8 cellular contexts compared by ENCODE assay signal in the genomic region with DNA sequence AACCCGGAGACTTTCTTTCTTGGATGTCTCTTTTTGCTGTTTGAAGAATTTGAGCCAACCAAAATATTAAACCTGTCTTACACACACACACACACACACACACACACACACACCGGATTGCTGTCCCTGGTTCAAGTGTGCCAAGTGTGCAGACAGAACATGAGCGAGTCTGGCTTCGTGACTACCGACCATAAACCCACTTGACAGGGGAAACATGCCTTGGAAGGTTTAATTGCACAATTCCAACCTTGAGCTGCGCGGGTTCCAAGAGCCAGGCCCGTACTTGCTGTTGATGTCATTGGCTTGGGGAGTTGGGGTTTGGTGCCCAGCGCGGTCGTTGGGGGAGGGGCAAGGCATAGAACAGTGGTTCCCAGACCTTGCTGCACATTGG. TPM values are rescaled to one million over a fixed set of nuclear protein-coding genes. Genes with fewer than 3 reads are reported as not detected.
DNase-seq lines count a peak whose midpoint lies in the region; ATAC-seq, FAIRE-seq and TF ChIP-seq lines count a peak whose summit lies in the region.

No MANE protein-coding gene starts in this region.

- WGBS in small intestine, 3 donors = 19 to 50% (median 22%) methylated on average over 11 of the region's 11 CpGs

- intact Hi-C loops in activated T-helper 1 cell treated with anti-CD3 and anti-CD28 coated beads, Interleukin-12 subunit alpha, Interleukin-12 subunit beta, Interleukin-2, Interleukin-4 antibody, amounts not matched to agents 30 ng/mL and 10 ng/mL and 1 ng/mL, durations not matched to agents 14 hours and 24 hours and 36 hours (cut with micrococcal nuclease) = no loop called here

- no peaks in the 10 kb centered on the region for H3K36me3 Mint-ChIP-seq in activated T-helper 1 cell treated with anti-CD3 and anti-CD28 coated beads, Interleukin-12 subunit alpha, Interleukin-12 subunit beta, Interleukin-2, Interleukin-4 antibody, amounts not matched to agents 30 ng/mL and 10 ng/mL and 1 ng/mL, durations not matched to agents 14 hours and 24 hours and 36 hours (ENCODE audit: low read depth)

- CTCF ChIA-PET in HEK293 (lab: Yijun Ruan, JAX) = interaction anchor here (1.3 to 1.7 kb wide), 2 partner anchors 24 to 234 kb away, joined by 4 to 5 read pairs; no protein-coding TSS in a partner anchor

- no peak overlapping the region for H3K4me3 Mint-ChIP-seq in activated T-helper 1 cell treated with anti-CD3 and anti-CD28 coated beads, Interleukin-12 subunit alpha, Interleukin-12 subunit beta, Interleukin-2, Interleukin-4 antibody, amounts not matched to agents 30 ng/mL and 10 ng/mL and 1 ng/mL, durations not matched to agents 14 hours and 24 hours and 36 hours

- H3K27me3 ChIP-seq in small intestine (ENCODE audit: control insufficient read depth in 2 of 2, insufficient read depth in 2 of 2, low read length in 2 of 2) = peaks cover 0 to 2% of the 10 kb centered on the region in 2 donors

- no peaks in the 10 kb centered on the region for H3K4me1 Mint-ChIP-seq in activated T-helper 1 cell treated with anti-CD3 and anti-CD28 coated beads, Interleukin-12 subunit alpha, Interleukin-12 subunit beta, Interleukin-2, Interleukin-4 antibody, amounts not matched to agents 30 ng/mL and 10 ng/mL and 1 ng/mL, durations not matched to agents 14 hours and 24 hours and 36 hours (ENCODE audit: low read depth)

- H3K9me3 Mint-ChIP-seq in activated T-helper 1 cell treated with anti-CD3 and anti-CD28 coated beads, Interleukin-12 subunit alpha, Interleukin-12 subunit beta, Interleukin-2, Interleukin-4 antibody, amounts not matched to agents 30 ng/mL and 10 ng/mL and 1 ng/mL, durations not matched to agents 14 hours and 24 hours and 36 hours = no peaks in the 10 kb centered on the region

- H3K36me3 ChIP-seq in HEK293 (ENCODE audit: control insufficient read depth in 2 of 2, insufficient read depth in 1 of 2, low read length in 2 of 2) (no peaks in the 10 kb centered on the region), small intestine (ENCODE audit: control insufficient read depth in 2 of 2, insufficient read depth in 2 of 2, low read length in 2 of 2) (no peaks in the 10 kb centered on the region)

- H3K4me1 ChIP-seq in HEK293 (ENCODE audit: control insufficient read depth, insufficient read depth, low read length) (peaks cover 3% of the 10 kb centered on the region; the same call in 1 of the 2 replicates), small intestine (ENCODE audit: control insufficient read depth in 2 of 2, insufficient read depth in 1 of 2, low read depth in 1 of 2, low read length in 1 of 2) (peaks cover 0 to 5% of the 10 kb centered on the region in 2 donors)

- FAIRE-seq in small intestine (lab: Jason Lieb, UNC) = no peak

- TF ChIP-seq CTCF in HEK293 (tag by site-specific recombination; IDR thresholded peaks at IDR 0.05) = no peak

- DNase-seq in astrocyte of the hippocampus (ENCODE audit: low read depth, low spot score) (peak; percentile 47), small intestine (peak; percentile 65), cerebellar cortex (ENCODE audit: low spot score) (no peak)
- DNase-seq in stimulated activated naive CD4-positive, alpha-beta T cell treated with Interleukin-2 at 50 U/mL for 16 hours (lab: John Stamatoyannopoulos, UW) = no peak
- DNase-seq in activated T-helper 1 cell treated with anti-CD3 and anti-CD28 coated beads, Interleukin-12 subunit alpha, Interleukin-12 subunit beta, Interleukin-2, Interleukin-4 antibody, amounts not matched to agents 30 ng/mL and 10 ng/mL and 1 ng/mL, durations not matched to agents 14 hours and 24 hours and 36 hours (ENCODE audit: low spot score) = no peak

- peak overlapping the region; percentile 68 for H3K4me3 ChIP-seq in HEK293 (ENCODE audit: low read depth, low read length)
- H3K4me3 ChIP-seq in iPS-18c (ENCODE audit: insufficient read depth, low read depth, low read length) = peak overlapping the region; percentile 57; the same call in 1 of the 2 replicates
- peak overlapping the region; percentile 63 to 78 for H3K4me3 ChIP-seq in small intestine (ENCODE audit: low read depth in 1 of 2, low read length in 2 of 2)

- H3K27ac Mint-ChIP-seq in activated T-helper 1 cell treated with anti-CD3 and anti-CD28 coated beads, Interleukin-12 subunit alpha, Interleukin-12 subunit beta, Interleukin-2, Interleukin-4 antibody, amounts not matched to agents 30 ng/mL and 10 ng/mL and 1 ng/mL, durations not matched to agents 14 hours and 24 hours and 36 hours = no peak overlapping the region

- no peaks in the 10 kb centered on the region for H3K9me3 ChIP-seq in HEK293 (ENCODE audit: control insufficient read depth, insufficient read depth, low read depth, low read length)
- H3K9me3 ChIP-seq in iPS-18c (ENCODE audit: control insufficient read depth, insufficient read depth, low read length) = peaks cover 2% of the 10 kb centered on the region
- H3K9me3 ChIP-seq in small intestine (ENCODE audit: control insufficient read depth, low read depth) = no peaks in the 10 kb centered on the region

- H3K27ac ChIP-seq in HEK293 (ENCODE audit: extremely low read depth, low read depth, low read length) (no peak overlapping the region; the same call in 1 of the 2 replicates), small intestine (ENCODE audit: low read depth in 1 of 2, low read length in 1 of 2) (peak overlapping the region in 1 of 2 donors; percentile 90)

- POLR2A ChIA-PET in HEK293 (lab: Yijun Ruan, JAX) = interaction anchor here (0.5 to 0.9 kb wide), 2 partner anchors 40 to 108 kb away, joined by 3 to 5 read pairs; no protein-coding TSS in a partner anchor

- ATAC-seq in HG03097 (IDR thresholded peaks at IDR 0.05; ENCODE audit: low FRiP score, unreplicated experiment) = no peak

- H3K27me3 Mint-ChIP-seq in activated T-helper 1 cell treated with anti-CD3 and anti-CD28 coated beads, Interleukin-12 subunit alpha, Interleukin-12 subunit beta, Interleukin-2, Interleukin-4 antibody, amounts not matched to agents 30 ng/mL and 10 ng/mL and 1 ng/mL, durations not matched to agents 14 hours and 24 hours and 36 hours (ENCODE audit: insufficient read depth) = peaks cover 51% of the 10 kb centered on the region

TF ChIP-seq in HEK293, 187 proteins besides CTCF, POLR2A, EP300 and RAD21 (continues in another document):
- no peak for TF ChIP-seq ZFP69B (tag by site-specific recombination; IDR thresholded peaks at IDR 0.05)
- TF ChIP-seq ZBTB20 (tag by site-specific recombination; IDR thresholded peaks at IDR 0.05) = no peak
- TF ChIP-seq ZNF214 (tag by site-specific recombination; IDR thresholded peaks at IDR 0.05; ENCODE audit: borderline replicate concordance) = no peak
- TF ChIP-seq, protein P1, sequence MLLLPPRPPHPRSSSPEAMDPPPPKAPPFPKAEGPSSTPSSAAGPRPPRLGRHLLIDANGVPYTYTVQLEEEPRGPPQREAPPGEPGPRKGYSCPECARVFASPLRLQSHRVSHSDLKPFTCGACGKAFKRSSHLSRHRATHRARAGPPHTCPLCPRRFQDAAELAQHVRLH (tag by site-specific recombination; IDR thresholded peaks at IDR 0.05) = no peak
- no peak for TF ChIP-seq PRDM1 (tag by site-specific recombination; IDR thresholded peaks at IDR 0.05)
- TF ChIP-seq ZNF221 (tag by site-specific recombination; IDR thresholded peaks at IDR 0.05; ENCODE audit: borderline replicate concordance) = no peak
- TF ChIP-seq ZNF707 (tag by site-specific recombination; IDR thresholded peaks at IDR 0.05) = no peak
- TF ChIP-seq GLI4 (tag by site-specific recombination; IDR thresholded peaks at IDR 0.05) = no peak
- TF ChIP-seq ZNF529 (tag by site-specific recombination; IDR thresholded peaks at IDR 0.05; ENCODE audit: insufficient replicate concordance) = no peak
- TF ChIP-seq FEZF1 (tag by site-specific recombination; IDR thresholded peaks at IDR 0.05) = no peak
- TF ChIP-seq ZSCAN4 (tag by site-specific recombination; IDR thresholded peaks at IDR 0.05) = peak; percentile 57
- no peak for TF ChIP-seq HOXA7 (CRISPR knock-in tag; IDR thresholded peaks at IDR 0.05; ENCODE audit: borderline replicate concordance)

RNA-seq across cellular contexts. Expression of gene EGFR, which starts 1.7 kb away (rescaled TPM):
- polyA plus RNA-seq in small intestine = 1 to 10 TPM; 2.2 to 9.3 (median 2.7) TPM
- 0.10 TPM in 1 of 2 replicates, not detected in the other for total RNA-seq in activated T-helper 1 cell treated with anti-CD3 and anti-CD28 coated beads, Interleukin-12 subunit alpha, Interleukin-12 subunit beta, Interleukin-2, Interleukin-4 antibody, amounts not matched to agents 30 ng/mL and 10 ng/mL and 1 ng/mL, durations not matched to agents 14 hours and 24 hours and 36 hours

Comparison
In these comparisons a context has a peak if more than half of its experiments do, and no peak if none do; other contexts are left out.
1. DNase-seq: peak in astrocyte of the hippocampus (single experiment) and small intestine (single experiment); none in stimulated activated naive CD4-positive, alpha-beta T cell treated with Interleukin-2 at 50 U/mL for 16 hours (single experiment), cerebellar cortex (single experiment) and activated T-helper 1 cell treated with anti-CD3 and anti-CD28 coated beads, Interleukin-12 subunit alpha, Interleukin-12 subunit beta, Interleukin-2, Interleukin-4 antibody, amounts not matched to agents 30 ng/mL and 10 ng/mL and 1 ng/mL, durations not matched to agents 14 hours and 24 hours and 36 hours (single experiment).
2. Peak in every context shown above with its lines, with median percentiles within 50 percentile points of each other: H3K4me3 ChIP-seq.